ENCODE assay signal across 23 cellular contexts in genomic region chr13:53340505-53341143, GRCh38.
"Had no signal": no experiment of that assay in that cellular context is flagged by ENCODE, and none has a peak within 500 bp of the region (broad histone marks: within the 10 kb centered on the region; RNA-seq: fewer than 3 reads in every experiment).

No MANE protein-coding gene starts in this region.

- H3K4me3 ChIP-seq: left ventricle myocardium inferior, lung, mucosa of descending colon, ovary, right atrium auricular region, right lobe of liver, smooth muscle cell, tibial nerve, uterus had no signal

- DNase-seq: left ventricle myocardium inferior; midbrain; mucosa of descending colon; naive thymus-derived CD4-positive, alpha-beta T cell; ovary; right lobe of liver; stimulated activated CD4-positive, alpha-beta T cell treated with anti-CD3 and anti-CD28 coated beads, Interleukin-1b, Interleukin-23, amount 100 ng/mL, for 48 hours; stimulated activated CD4-positive, alpha-beta T cell treated with anti-CD3 and anti-CD28 coated beads, Interleukin-2, amount 100 ng/mL, for 48 hours; stimulated activated CD4-positive, alpha-beta T cell treated with anti-CD3 and anti-CD28 coated beads, Interleukin-4, amount 100 ng/mL, for 4 hours; stimulated activated CD8-positive, alpha-beta memory T cell treated with anti-CD3 and anti-CD28 coated beads, Interleukin-4, amount 100 ng/mL, for 48 hours; stimulated activated naive CD4-positive, alpha-beta T cell treated with Interleukin-2 at 50 U/mL for 16 hours; stimulated activated naive CD8-positive, alpha-beta T cell treated with anti-CD3 and anti-CD28 coated beads, Interleukin-15, amount 100 ng/mL, for 72 hours; substantia nigra; uterus had no signal

- H3K9me3 ChIP-seq: left ventricle myocardium inferior, mucosa of descending colon, ovary, right atrium auricular region, right lobe of liver, tibial nerve, uterus had no signal

- H3K27me3 Mint-ChIP-seq: natural killer cell treated with Interleukin-12 subunit alpha and Interleukin-12 subunit beta and Interleukin-15 and Interleukin-18, amount 100 ng/mL, for 72 hours; progenitor cell of endocrine pancreas; stimulated activated memory B cell treated with anti-CD40 and anti-IgM and Interleukin-4, amounts not matched to agents 10 μg/mL and 1 μg/mL and 100 μg/mL, for 72 hours; stimulated activated naive CD8-positive, alpha-beta T cell treated with anti-CD3 and anti-CD28 coated beads, Interleukin-15, amount 100 ng/mL, for 72 hours; type B pancreatic cell had no signal

- H3K4me1 ChIP-seq: left ventricle myocardium inferior, right atrium auricular region, right lobe of liver, tibial nerve, uterus had no signal

- ATAC-seq: mucosa of descending colon; naive thymus-derived CD4-positive, alpha-beta T cell; natural killer cell treated with Interleukin-12 subunit alpha and Interleukin-12 subunit beta and Interleukin-15 and Interleukin-18, amount 100 ng/mL, for 72 hours; right lobe of liver; stimulated activated memory B cell treated with anti-CD40 and anti-IgM and Interleukin-4, amounts not matched to agents 10 μg/mL and 1 μg/mL and 100 μg/mL, for 72 hours; stimulated activated naive CD8-positive, alpha-beta T cell treated with anti-CD3 and anti-CD28 coated beads, Interleukin-15, amount 100 ng/mL, for 72 hours had no signal

- H3K27ac Mint-ChIP-seq: naive thymus-derived CD4-positive, alpha-beta T cell; natural killer cell treated with Interleukin-12 subunit alpha and Interleukin-12 subunit beta and Interleukin-15 and Interleukin-18, amount 100 ng/mL, for 72 hours; progenitor cell of endocrine pancreas; stimulated activated memory B cell treated with anti-CD40 and anti-IgM and Interleukin-4, amounts not matched to agents 10 μg/mL and 1 μg/mL and 100 μg/mL, for 72 hours; stimulated activated naive CD8-positive, alpha-beta T cell treated with anti-CD3 and anti-CD28 coated beads, Interleukin-15, amount 100 ng/mL, for 72 hours; type B pancreatic cell had no signal

- H3K9me3 Mint-ChIP-seq: type B pancreatic cell had no signal

- H3K36me3 ChIP-seq: left ventricle myocardium inferior, ovary, right atrium auricular region, right lobe of liver, tibial nerve, uterus had no signal

- H3K4me3 Mint-ChIP-seq: naive thymus-derived CD4-positive, alpha-beta T cell; natural killer cell treated with Interleukin-12 subunit alpha and Interleukin-12 subunit beta and Interleukin-15 and Interleukin-18, amount 100 ng/mL, for 72 hours; neural crest cell; stimulated activated memory B cell treated with anti-CD40 and anti-IgM and Interleukin-4, amounts not matched to agents 10 μg/mL and 1 μg/mL and 100 μg/mL, for 72 hours; stimulated activated naive CD8-positive, alpha-beta T cell treated with anti-CD3 and anti-CD28 coated beads, Interleukin-15, amount 100 ng/mL, for 72 hours; type B pancreatic cell had no signal

- H3K27ac ChIP-seq: left ventricle myocardium inferior, ovary, right atrium auricular region, right lobe of liver, tibial nerve, uterus had no signal

- H3K4me2 ChIP-seq: smooth muscle cell had no signal

- H3K36me3 Mint-ChIP-seq: natural killer cell treated with Interleukin-12 subunit alpha and Interleukin-12 subunit beta and Interleukin-15 and Interleukin-18, amount 100 ng/mL, for 72 hours; stimulated activated memory B cell treated with anti-CD40 and anti-IgM and Interleukin-4, amounts not matched to agents 10 μg/mL and 1 μg/mL and 100 μg/mL, for 72 hours; type B pancreatic cell had no signal

- H3K4me1 Mint-ChIP-seq: naive thymus-derived CD4-positive, alpha-beta T cell; neural crest cell; stimulated activated memory B cell treated with anti-CD40 and anti-IgM and Interleukin-4, amounts not matched to agents 10 μg/mL and 1 μg/mL and 100 μg/mL, for 72 hours; stimulated activated naive CD8-positive, alpha-beta T cell treated with anti-CD3 and anti-CD28 coated beads, Interleukin-15, amount 100 ng/mL, for 72 hours had no signal

- H3K27me3 ChIP-seq: ovary, right atrium auricular region, right lobe of liver, tibial nerve, uterus had no signal
